ENCODE assay signal across 1 cellular context in the genomic region with DNA sequence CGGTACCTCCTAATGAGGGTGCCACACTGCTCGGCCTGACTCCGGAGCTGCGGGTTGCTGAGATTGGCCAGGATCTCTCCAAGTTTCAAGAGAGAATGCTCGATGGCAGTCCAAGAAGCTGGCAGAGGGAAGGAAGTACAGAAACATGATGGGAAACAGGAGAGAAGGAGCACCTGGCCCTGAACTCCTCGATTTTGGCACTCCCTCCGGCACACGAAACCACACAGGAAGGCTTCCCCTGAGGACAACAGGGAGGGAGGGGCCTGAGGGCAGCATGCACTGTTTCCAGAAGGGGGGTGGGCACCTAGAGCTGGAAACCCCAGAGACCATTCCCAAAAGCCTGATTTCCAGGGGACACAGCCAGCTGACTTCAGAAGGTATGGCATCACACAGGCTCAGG.
TF ChIP-seq lines count a peak whose summit lies in the region.

No MANE protein-coding gene starts in this region.

TF ChIP-seq in K562, 482 proteins besides CTCF, POLR2A, EP300 and RAD21:
- 0 out of 2 replicates have a peak, but pooled peaks have one; percentile 12 for TF ChIP-seq RBFOX2 (IDR thresholded peaks at IDR 0.05; ENCODE audit: low read depth, low read length)
- no peak for TF ChIP-seq RFX1 (IDR thresholded peaks at IDR 0.05)
TF ChIP-seq in K562: peak in this region for 1.
